12 cellular contexts compared by ENCODE assay signal in the genomic region with DNA sequence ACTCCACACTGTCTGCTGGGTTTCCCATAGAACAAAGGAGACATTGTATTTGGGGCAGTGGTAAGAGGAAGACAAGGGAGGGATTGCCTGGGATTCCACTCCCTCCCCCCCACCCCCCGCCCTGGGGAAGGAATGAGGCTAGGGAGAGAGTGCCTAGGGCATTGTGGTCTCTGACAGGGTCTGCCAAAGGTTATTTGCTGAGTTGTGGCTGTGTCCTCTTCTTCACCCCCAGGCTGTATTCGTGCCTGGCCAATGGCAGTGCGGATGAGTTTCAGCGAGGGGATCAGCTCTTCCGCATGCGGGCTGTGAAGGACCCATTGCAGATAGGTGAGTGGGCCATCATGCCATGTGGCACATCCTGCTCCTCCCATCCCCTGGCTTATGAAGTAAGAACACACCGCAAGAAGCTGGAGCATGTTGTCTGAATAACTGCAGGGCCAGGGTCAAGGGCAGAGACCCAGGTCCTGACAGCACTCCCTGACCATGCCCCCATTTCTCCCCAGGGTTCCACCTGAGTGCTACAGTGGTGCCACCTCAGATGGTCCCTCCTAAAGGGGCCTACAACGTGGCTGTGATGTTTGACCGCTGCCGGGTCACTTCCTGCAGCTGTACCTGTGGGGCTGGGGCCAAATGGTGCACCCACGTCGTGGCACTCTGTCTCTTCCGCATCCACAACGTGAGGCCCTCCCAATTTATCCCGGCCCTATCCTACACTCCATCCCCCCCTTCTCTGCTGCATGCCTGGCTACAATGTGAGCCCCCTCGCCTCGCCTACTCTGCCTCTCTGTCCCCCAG.
"Had no signal": no experiment of that assay in that cellular context is flagged by ENCODE, and none has a peak within 500 bp of the region (broad histone marks: within the 10 kb centered on the region; RNA-seq: fewer than 3 reads in every experiment).

No MANE protein-coding gene starts in this region.

- ATAC-seq: left ventricle myocardium superior, T-cell had no signal

- H3K4me3 ChIP-seq: ascending aorta, ovary, stomach, testis had no signal

- H3K27ac ChIP-seq: ascending aorta, ovary, stomach, testis had no signal

- H3K36me3 ChIP-seq: ovary had no signal

- FAIRE-seq: bronchial epithelial cell, keratinocyte had no signal

- H3K9me3 ChIP-seq: ascending aorta, ovary, stomach, testis had no signal

- DNase-seq: activated CD4-positive, CD25-positive, alpha-beta regulatory T cell treated with anti-CD3 and anti-CD28 coated beads, Interleukin-2, amount 50 U/mL, for 72 hours; activated naive CD4-positive, alpha-beta T cell treated with anti-CD3 and anti-CD28 coated beads, Interleukin-2, amount 10 ng/mL, durations not matched to agents 7 days and 5 days; left ventricle myocardium superior; stimulated activated CD4-positive, alpha-beta T cell treated with anti-CD3 and anti-CD28 coated beads, Interleukin-1b, Interleukin-23, amount 100 ng/mL, for 48 hours; stomach; T-cell; T1000; testis had no signal
